ENCODE assay signal across 8 cellular contexts in genomic region chr3:43692085-43692484, GRCh38. TPM values are rescaled to one million over a fixed set of nuclear protein-coding genes. Genes with fewer than 3 reads are reported as not detected.
DNase-seq lines count a peak whose midpoint lies in the region; ATAC-seq and TF ChIP-seq lines count a peak whose summit lies in the region.

No MANE protein-coding gene starts in this region.

- TF ChIP-seq CTCF in left ventricle myocardium inferior (IDR thresholded peaks at IDR 0.05; ENCODE audit: borderline replicate concordance): no peak
- no peak for TF ChIP-seq CTCF in lower lobe of right lung (IDR thresholded peaks at IDR 0.05)
- TF ChIP-seq CTCF in upper lobe of right lung (IDR thresholded peaks at IDR 0.05): no peak

- no peaks in the 10 kb centered on the region for H3K9me3 Mint-ChIP-seq in activated naive CD8-positive, alpha-beta T cell treated with anti-CD3 and anti-CD28 coated beads, Interleukin-2, amount 50 U/mL, for 24 hours

- peaks cover 2% of the 10 kb centered on the region for H3K36me3 Mint-ChIP-seq in activated naive CD8-positive, alpha-beta T cell treated with anti-CD3 and anti-CD28 coated beads, Interleukin-2, amount 50 U/mL, for 24 hours (ENCODE audit: low read depth)

- H3K27me3 ChIP-seq in left ventricle myocardium inferior (ENCODE audit: low read depth) (no peaks in the 10 kb centered on the region), lower lobe of right lung (ENCODE audit: low read depth) (no peaks in the 10 kb centered on the region), upper lobe of right lung (no peaks in the 10 kb centered on the region)

- no peak for DNase-seq in left ventricle myocardium inferior
- no peak for DNase-seq in left ventricle myocardium superior
- no peak for DNase-seq in activated naive CD8-positive, alpha-beta T cell treated with anti-CD3 and anti-CD28 coated beads, Interleukin-2, amount 50 U/mL, for 24 hours
- DNase-seq in lower lobe of right lung: no peak
- no peak for DNase-seq in upper lobe of right lung
- no peak for DNase-seq in HEK293T (ENCODE audit: extremely low spot score)
- DNase-seq in ureter (ENCODE audit: low spot score): no peak

- peak overlapping the region; percentile 93 for H3K4me3 ChIP-seq in left ventricle myocardium inferior
- H3K4me3 ChIP-seq in lower lobe of right lung: peak overlapping the region; percentile 86
- peak overlapping the region; percentile 83 for H3K4me3 ChIP-seq in upper lobe of right lung

- H3K4me1 ChIP-seq in left ventricle myocardium inferior (peaks cover 44% of the 10 kb centered on the region), lower lobe of right lung (peaks cover 59% of the 10 kb centered on the region), upper lobe of right lung (peaks cover 31% of the 10 kb centered on the region)

- no peak overlapping the region for H3K27ac Mint-ChIP-seq in activated naive CD8-positive, alpha-beta T cell treated with anti-CD3 and anti-CD28 coated beads, Interleukin-2, amount 50 U/mL, for 24 hours

- H3K4me3 Mint-ChIP-seq in activated naive CD8-positive, alpha-beta T cell treated with anti-CD3 and anti-CD28 coated beads, Interleukin-2, amount 50 U/mL, for 24 hours: peak overlapping the region; percentile 84

- CTCF ChIA-PET in HEK293T (lab: Yijun Ruan, JAX): no interaction called here

- intact Hi-C loops in left ventricle myocardium inferior (cut with micrococcal nuclease): no loop called here
- intact Hi-C loops in left ventricle myocardium superior (cut with micrococcal nuclease): no loop called here
- intact Hi-C loops in lower lobe of right lung (cut with DNase I): no loop called here
- intact Hi-C loops in upper lobe of right lung (cut with DNase I): no loop called here

- H3K27me3 Mint-ChIP-seq in activated naive CD8-positive, alpha-beta T cell treated with anti-CD3 and anti-CD28 coated beads, Interleukin-2, amount 50 U/mL, for 24 hours: peaks cover 4% of the 10 kb centered on the region

- H3K9me3 ChIP-seq in left ventricle myocardium inferior (replicated peaks) (no peaks in the 10 kb centered on the region), lower lobe of right lung (no peaks in the 10 kb centered on the region), upper lobe of right lung (no peaks in the 10 kb centered on the region)

- POLR2A ChIA-PET in HEK293T (lab: Yijun Ruan, JAX): interaction anchor here (1.0 kb wide), 1 partner anchor 15 kb away, joined by 4 read pairs; no protein-coding TSS in a partner anchor

- ATAC-seq in left ventricle myocardium superior: no peak
- ATAC-seq in activated naive CD8-positive, alpha-beta T cell treated with anti-CD3 and anti-CD28 coated beads, Interleukin-2, amount 50 U/mL, for 24 hours: no peak
- no peak for ATAC-seq in lower lobe of right lung
- ATAC-seq in upper lobe of right lung: no peak
- ATAC-seq in HG02610 (IDR thresholded peaks at IDR 0.05; ENCODE audit: unreplicated experiment): no peak

- H3K36me3 ChIP-seq in left ventricle myocardium inferior (no peaks in the 10 kb centered on the region), lower lobe of right lung (no peaks in the 10 kb centered on the region), upper lobe of right lung (no peaks in the 10 kb centered on the region)

- peaks cover 32% of the 10 kb centered on the region for H3K4me1 Mint-ChIP-seq in activated naive CD8-positive, alpha-beta T cell treated with anti-CD3 and anti-CD28 coated beads, Interleukin-2, amount 50 U/mL, for 24 hours

- no peak overlapping the region for H3K27ac ChIP-seq in left ventricle myocardium inferior (replicated peaks)
- peak overlapping the region; percentile 96 for H3K27ac ChIP-seq in lower lobe of right lung
- peak overlapping the region; percentile 96 for H3K27ac ChIP-seq in upper lobe of right lung

TF ChIP-seq in HEK293T, 16 proteins besides CTCF, POLR2A, EP300 and RAD21:
- TF ChIP-seq SP1 (IDR thresholded peaks at IDR 0.05) (no peak), FOXK2 (IDR thresholded peaks at IDR 0.05) (no peak), L3MBTL2 (conservative IDR thresholded peaks at IDR 0.05) (no peak), BHLHE40 (IDR thresholded peaks at IDR 0.05; ENCODE audit: borderline replicate concordance) (no peak), TARDBP (IDR thresholded peaks at IDR 0.05) (no peak), PKNOX1 (IDR thresholded peaks at IDR 0.05) (no peak), LEF1 (IDR thresholded peaks at IDR 0.05; ENCODE audit: borderline replicate concordance) (no peak), ARNT (IDR thresholded peaks at IDR 0.05) (no peak), HDGF (IDR thresholded peaks at IDR 0.05; ENCODE audit: borderline replicate concordance) (no peak), NFRKB (IDR thresholded peaks at IDR 0.05) (no peak)
TF ChIP-seq in HEK293T: peak in this region for 0.

RNA-seq across cellular contexts. Expression of gene ABHD5, which starts 1.3 kb away (rescaled TPM):
- total RNA-seq in left ventricle myocardium inferior (24.1 TPM), left ventricle myocardium superior (26.3 TPM), lower lobe of right lung (59.2 TPM), upper lobe of right lung (41.5 TPM), ureter (19.3 TPM)
